Comparison of ENCODE assay signal across 12 cellular contexts in the genomic region with DNA sequence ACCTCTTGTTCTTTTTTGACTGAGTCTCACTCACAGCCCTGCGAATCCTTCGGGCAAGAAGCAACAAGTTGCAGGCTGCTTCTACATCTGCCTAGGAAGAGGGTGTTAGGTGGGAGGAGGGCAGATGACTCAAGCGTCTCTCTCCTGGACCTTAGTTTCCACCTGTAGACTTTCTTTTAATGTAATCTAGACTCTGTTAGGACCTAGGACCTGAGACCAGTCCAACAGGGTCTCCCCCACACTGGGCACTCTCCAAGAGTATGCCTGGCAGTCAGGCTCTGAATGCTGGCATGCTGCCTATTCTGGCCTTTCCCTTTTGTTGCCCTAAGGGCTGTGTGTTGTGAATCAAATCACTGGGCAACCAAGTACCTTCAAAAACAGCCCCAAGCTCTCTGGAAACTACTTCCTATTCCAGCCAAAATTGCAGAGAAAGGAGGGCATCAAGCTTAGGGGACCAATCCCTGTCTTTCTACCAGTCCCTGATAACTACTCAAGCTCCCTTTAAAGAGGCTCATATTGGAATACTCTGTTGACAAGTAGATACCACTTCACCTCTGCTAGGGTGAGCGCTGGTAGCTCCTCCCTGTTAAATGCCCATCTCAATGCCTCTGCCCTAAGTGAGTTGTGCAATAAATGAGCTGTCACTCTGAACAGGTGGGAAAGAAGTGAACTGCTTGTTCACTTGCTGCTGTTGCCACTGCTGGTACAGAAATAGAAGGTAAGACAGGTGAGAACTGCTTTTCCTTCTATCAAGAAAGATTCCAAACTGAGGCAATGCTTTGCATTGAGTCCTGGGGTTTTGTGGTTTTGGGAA. TPM values are rescaled to one million over a fixed set of nuclear protein-coding genes. Genes with fewer than 3 reads are reported as not detected.
A peak's percentile ranks its signal among the peaks of the same experiment; 100 is the strongest.
DNase-seq lines count a peak whose midpoint lies in the region; ATAC-seq and TF ChIP-seq lines count a peak whose summit lies in the region.
"Had no signal": no experiment of that assay in that cellular context is flagged by ENCODE, and none has a peak within 500 bp of the region (broad histone marks: within the 10 kb centered on the region; RNA-seq: fewer than 3 reads in every experiment).

A gene with protein sequence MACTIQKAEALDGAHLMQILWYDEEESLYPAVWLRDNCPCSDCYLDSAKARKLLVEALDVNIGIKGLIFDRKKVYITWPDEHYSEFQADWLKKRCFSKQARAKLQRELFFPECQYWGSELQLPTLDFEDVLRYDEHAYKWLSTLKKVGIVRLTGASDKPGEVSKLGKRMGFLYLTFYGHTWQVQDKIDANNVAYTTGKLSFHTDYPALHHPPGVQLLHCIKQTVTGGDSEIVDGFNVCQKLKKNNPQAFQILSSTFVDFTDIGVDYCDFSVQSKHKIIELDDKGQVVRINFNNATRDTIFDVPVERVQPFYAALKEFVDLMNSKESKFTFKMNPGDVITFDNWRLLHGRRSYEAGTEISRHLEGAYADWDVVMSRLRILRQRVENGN (plus strand): TSS at position 514 of the 814 bp plus-strand sequence. CDS start 14,616 bp downstream, outside the sequence.

- no peak within 1 kb of the TSS for H3K27ac Mint-ChIP-seq in CD4-positive, alpha-beta T cell
- H3K27ac Mint-ChIP-seq: activated naive CD8-positive, alpha-beta T cell treated with anti-CD3 and anti-CD28 coated beads, Interleukin-2, amount 10 ng/mL, durations not matched to agents 7 days and 5 days; stimulated activated naive B cell treated with anti-CD40 and anti-IgM and Interleukin-4, amounts not matched to agents 10 μg/mL and 1 μg/mL and 100 μg/mL, for 72 hours had no signal

- intact Hi-C loops in CD4-positive, alpha-beta T cell (cut with DNase I, micrococcal nuclease): no loop called here

- peak within 1 kb of the TSS; percentile 72 for H3K9ac ChIP-seq in OCI-LY1 (ENCODE audit: low read length)

- H3K4me1 Mint-ChIP-seq in CD4-positive, alpha-beta T cell (ENCODE audit: low read depth): no peaks in the 10 kb centered on the region
- H3K4me1 Mint-ChIP-seq: activated naive CD8-positive, alpha-beta T cell treated with anti-CD3 and anti-CD28 coated beads, Interleukin-2, amount 10 ng/mL, durations not matched to agents 7 days and 5 days; stimulated activated naive B cell treated with anti-CD40 and anti-IgM and Interleukin-4, amounts not matched to agents 10 μg/mL and 1 μg/mL and 100 μg/mL, for 72 hours had no signal

- H3K9me3 ChIP-seq in OCI-LY1 (ENCODE audit: low read length): peaks cover 5% of the 10 kb centered on the region; the same call in 1 of the 2 replicates
- no peaks in the 10 kb centered on the region for H3K9me3 ChIP-seq in CD4-positive, alpha-beta T cell (ENCODE audit: control insufficient read depth, low read length)

- no peaks in the 10 kb centered on the region for H3K9me2 ChIP-seq in OCI-LY1 (ENCODE audit: low read depth, low read length)

- DNase-seq in G401 (ENCODE audit: low spot score) (peak; percentile 30), globus pallidus (ENCODE audit: low spot score) (peak; percentile 66), retinal pigment epithelial cell (ENCODE audit: low read depth) (peak; percentile 38), KG1 (lab: John Stamatoyannopoulos, UW) (no peak), ecto neural progenitor cell (ENCODE audit: low spot score) (no peak)
- DNase-seq in CD4-positive, alpha-beta T cell: no peak
- DNase-seq: activated naive CD8-positive, alpha-beta T cell treated with anti-CD3 and anti-CD28 coated beads, Interleukin-2, amount 10 ng/mL, durations not matched to agents 7 days and 5 days; left colon; NCI-H524; stimulated activated naive B cell treated with anti-CD40 and anti-IgM and Interleukin-4, amounts not matched to agents 10 μg/mL and 1 μg/mL and 100 μg/mL, for 72 hours had no signal

- no peak for TF ChIP-seq CTCF in OCI-LY1 (IDR thresholded peaks at IDR 0.05; ENCODE audit: low read length)
- no peak for TF ChIP-seq CTCF in retinal pigment epithelial cell (conservative IDR thresholded peaks at IDR 0.05; ENCODE audit: low read depth, low read length)
- no peak for TF ChIP-seq CTCF in CD4-positive, alpha-beta T cell (IDR thresholded peaks at IDR 0.05)

- H4K20me1 ChIP-seq in OCI-LY1 (ENCODE audit: insufficient read depth, low read length): no peaks in the 10 kb centered on the region

- H3K27me3 ChIP-seq in OCI-LY1 (ENCODE audit: insufficient read depth, low read length): no peaks in the 10 kb centered on the region
- no peaks in the 10 kb centered on the region for H3K27me3 ChIP-seq in CD4-positive, alpha-beta T cell (ENCODE audit: control insufficient read depth, insufficient read depth, low read length)

- POLR2A ChIA-PET in CD4-positive, alpha-beta T cell (lab: Charles Lee): no interaction called here

- peaks cover 19% of the 10 kb centered on the region for H3K4me1 ChIP-seq in OCI-LY1 (ENCODE audit: insufficient read depth, low read length, severe bottlenecking)

- no peak for ATAC-seq in CD4-positive, alpha-beta T cell (ENCODE audit: poor library complexity)
- ATAC-seq in HG03196 (IDR thresholded peaks at IDR 0.05; ENCODE audit: unreplicated experiment): no peak
- ATAC-seq: left colon; stimulated activated naive B cell treated with anti-CD40 and anti-IgM and Interleukin-4, amounts not matched to agents 10 μg/mL and 1 μg/mL and 100 μg/mL, for 72 hours had no signal

- H3F3A ChIP-seq in OCI-LY1 (ENCODE audit: insufficient read depth, low read length): no peaks in the 10 kb centered on the region

- H3K27ac ChIP-seq in OCI-LY1 (ENCODE audit: low read depth, low read length, poor library complexity, severe bottlenecking): peak within 1 kb of the TSS; percentile 96
- H3K27ac ChIP-seq in CD4-positive, alpha-beta T cell (ENCODE audit: low read depth, low read length): no peak within 1 kb of the TSS

- no peak within 1 kb of the TSS for H3K4me3 Mint-ChIP-seq in CD4-positive, alpha-beta T cell
- H3K4me3 Mint-ChIP-seq: activated naive CD8-positive, alpha-beta T cell treated with anti-CD3 and anti-CD28 coated beads, Interleukin-2, amount 10 ng/mL, durations not matched to agents 7 days and 5 days; stimulated activated naive B cell treated with anti-CD40 and anti-IgM and Interleukin-4, amounts not matched to agents 10 μg/mL and 1 μg/mL and 100 μg/mL, for 72 hours had no signal

- H3K79me2 ChIP-seq in OCI-LY1 (ENCODE audit: insufficient read depth, low read length): peaks cover 19% of the 10 kb centered on the region

- in situ Hi-C loops in G401 (cut with HindIII; ENCODE audit: low sequenced_read_pairs): no loop called here

- CTCF ChIA-PET in CD4-positive, alpha-beta T cell (lab: Charles Lee): no interaction called here

- H3K9me3 Mint-ChIP-seq in CD4-positive, alpha-beta T cell: peaks cover 17% of the 10 kb centered on the region

- H3K27me3 Mint-ChIP-seq in CD4-positive, alpha-beta T cell: no peaks in the 10 kb centered on the region
- H3K27me3 Mint-ChIP-seq: activated naive CD8-positive, alpha-beta T cell treated with anti-CD3 and anti-CD28 coated beads, Interleukin-2, amount 10 ng/mL, durations not matched to agents 7 days and 5 days; stimulated activated naive B cell treated with anti-CD40 and anti-IgM and Interleukin-4, amounts not matched to agents 10 μg/mL and 1 μg/mL and 100 μg/mL, for 72 hours had no signal

- H3K36me3 ChIP-seq in OCI-LY1 (ENCODE audit: insufficient read depth, low read length): peaks cover 5% of the 10 kb centered on the region

- peak within 1 kb of the TSS; percentile 76 for H3K4me3 ChIP-seq in OCI-LY1 (ENCODE audit: low read depth, low read length, poor library complexity, severe bottlenecking)
- no peak within 1 kb of the TSS for H3K4me3 ChIP-seq in retinal pigment epithelial cell (ENCODE audit: low read length)

- H2AFZ ChIP-seq in OCI-LY1 (ENCODE audit: low read length): no peak within 1 kb of the TSS

- no peaks in the 10 kb centered on the region for H3K36me3 Mint-ChIP-seq in CD4-positive, alpha-beta T cell (ENCODE audit: low read depth)
- H3K36me3 Mint-ChIP-seq: activated naive CD8-positive, alpha-beta T cell treated with anti-CD3 and anti-CD28 coated beads, Interleukin-2, amount 10 ng/mL, durations not matched to agents 7 days and 5 days; stimulated activated naive B cell treated with anti-CD40 and anti-IgM and Interleukin-4, amounts not matched to agents 10 μg/mL and 1 μg/mL and 100 μg/mL, for 72 hours had no signal

- peak within 1 kb of the TSS; percentile 73 for H3K4me2 ChIP-seq in OCI-LY1 (ENCODE audit: low read length)

RNA-seq across cellular contexts. Expression of the gene that starts here (rescaled TPM):
- total RNA-seq in G401 (2014; rRNA removed; shearing (Covaris generic)): not detected in 2 replicates
- total RNA-seq in CD4-positive, alpha-beta T cell: not detected
- total RNA-seq: activated naive CD8-positive, alpha-beta T cell treated with anti-CD3 and anti-CD28 coated beads, Interleukin-2, amount 10 ng/mL, durations not matched to agents 7 days and 5 days; left colon had no signal

Comparison
In these comparisons a context has a peak if more than half of its experiments do, and no peak if none do; other contexts are left out.
1. Peak in DNase-seq in G401; RNA of the gene not detected or under 1 TPM.
2. DNase-seq: peak in globus pallidus (single experiment) and retinal pigment epithelial cell (single experiment); none in KG1 (single experiment), ecto neural progenitor cell (single experiment) and CD4-positive, alpha-beta T cell (0 of 10).